9 cellular contexts compared by ENCODE assay signal in genomic region chr14:26394114-26394855, GRCh38.
DNase-seq lines count a peak whose midpoint lies in the region; ATAC-seq, FAIRE-seq and TF ChIP-seq lines count a peak whose summit lies in the region.
"Had no signal": no experiment of that assay in that cellular context is flagged by ENCODE, and none has a peak within 500 bp of the region (broad histone marks: within the 10 kb centered on the region; RNA-seq: fewer than 3 reads in every experiment).

No MANE protein-coding gene starts in this region.

- TF ChIP-seq CTCF in endothelial cell of umbilical vein (IDR thresholded peaks at IDR 0.05; ENCODE audit: extremely low read depth in 1 of 2, insufficient read depth in 1 of 2, low read depth in 1 of 2, low read length in 2 of 2) (peak in 1 of 2 donors; percentile 23), neural progenitor cell (IDR thresholded peaks at IDR 0.05) (peak; percentile 43), lower leg skin (IDR thresholded peaks at IDR 0.05) (no peak)

- H3K36me3 ChIP-seq in endothelial cell of umbilical vein (ENCODE audit: control insufficient read depth in 2 of 2, extremely low read depth in 1 of 2, insufficient read depth in 2 of 2, low read length in 2 of 2) (no peaks in the 10 kb centered on the region), neural progenitor cell (no peaks in the 10 kb centered on the region)

- in situ Hi-C loops in G401 (cut with HindIII; ENCODE audit: low sequenced_read_pairs) = no loop called here

- dilution Hi-C loops in endothelial cell of umbilical vein (cut with MboI; ENCODE audit: extremely low pct_ligation_motif_present, low sequenced_read_pairs) = no loop called here

- no peaks in the 10 kb centered on the region for H4K20me1 ChIP-seq in endothelial cell of umbilical vein (replicated peaks; ENCODE audit: control insufficient read depth, extremely low read depth, insufficient read depth, low read length)
- no peaks in the 10 kb centered on the region for H4K20me1 ChIP-seq in neural progenitor cell (ENCODE audit: low read depth)

- H3K4me2 ChIP-seq in endothelial cell of umbilical vein (ENCODE audit: insufficient read depth, low read length) (no peak overlapping the region), neural progenitor cell (peak overlapping the region; percentile 17)

- H3K27me3 ChIP-seq in endothelial cell of umbilical vein (ENCODE audit: control insufficient read depth in 2 of 2, insufficient read depth in 2 of 2, low read length in 2 of 2) = peaks cover 0 to 2% of the 10 kb centered on the region in 2 experiments
- H3K27me3 ChIP-seq in neural progenitor cell = no peaks in the 10 kb centered on the region

- CTCF ChIA-PET in endothelial cell of umbilical vein (lab: Charles Lee) = interaction anchor here (0.9 to 3.5 kb wide), 13 partner anchors 204 to 1134 kb away, joined by 3 to 44 read pairs (median 4); partner anchors contain the start of gene NOVA1

- DNase-seq in G401 (ENCODE audit: low spot score) (peak; percentile 83), NCI-H345 (lab: John Stamatoyannopoulos, UW) (peak; percentile 92), endothelial cell of umbilical vein (ENCODE audit: low read depth, low spot score) (peak; percentile 19), neural progenitor cell (ENCODE audit: low spot score) (peak; percentile 36), lower leg skin (ENCODE audit: low spot score in 2 of 2) (no peak)
- no peak for DNase-seq in stimulated activated naive CD8-positive, alpha-beta T cell treated with anti-CD3 and anti-CD28 coated beads, Interleukin-15, Interleukin-2, amounts not matched to agents 100 U/mL and 50 U/mL, for 24 hours

- no peaks in the 10 kb centered on the region for H3K9me3 Mint-ChIP-seq in neural progenitor cell

- WGBS in lower leg skin, 2 donors = 41 to 47% methylated on average over 4 of the region's 4 CpGs

- ATAC-seq in HG02840 (IDR thresholded peaks at IDR 0.05; ENCODE audit: low FRiP score, unreplicated experiment) (no peak), GM21423 (IDR thresholded peaks at IDR 0.05; ENCODE audit: unreplicated experiment) (no peak)
- no peak for ATAC-seq in stimulated activated naive CD8-positive, alpha-beta T cell treated with anti-CD3 and anti-CD28 coated beads, Interleukin-15, Interleukin-2, amounts not matched to agents 100 U/mL and 50 U/mL, for 24 hours
- ATAC-seq: GM12878 had no signal

- H2AFZ ChIP-seq in endothelial cell of umbilical vein (ENCODE audit: low read depth, low read length) = no peak overlapping the region
- H2AFZ ChIP-seq in neural progenitor cell (replicated peaks) = peak overlapping the region; percentile 5

- peak overlapping the region; percentile 22 for H3K27ac Mint-ChIP-seq in neural progenitor cell

- H3K4me3 Mint-ChIP-seq in neural progenitor cell = no peak overlapping the region

- TF ChIP-seq POLR2A in endothelial cell of umbilical vein (IDR thresholded peaks at IDR 0.05; ENCODE audit: low read depth, low read length) (no peak), lower leg skin (IDR thresholded peaks at IDR 0.05) (no peak)

- peaks cover 8% of the 10 kb centered on the region for H3K27me3 Mint-ChIP-seq in neural progenitor cell (ENCODE audit: insufficient read depth, low read depth)

- no peaks in the 10 kb centered on the region for H3K9me1 ChIP-seq in endothelial cell of umbilical vein (replicated peaks; ENCODE audit: control insufficient read depth, extremely low read depth, insufficient read depth, low read length)

- H3K79me2 ChIP-seq in endothelial cell of umbilical vein (ENCODE audit: control insufficient read depth, insufficient read depth, low read length) = no peaks in the 10 kb centered on the region
- no peaks in the 10 kb centered on the region for H3K79me2 ChIP-seq in neural progenitor cell (ENCODE audit: low read depth)

- POLR2A ChIA-PET in endothelial cell of umbilical vein (lab: Charles Lee) = no interaction called here

- no peaks in the 10 kb centered on the region for H3K36me3 Mint-ChIP-seq in neural progenitor cell

- H3K27ac ChIP-seq in endothelial cell of umbilical vein (ENCODE audit: insufficient read depth, low read depth, low read length) (no peak overlapping the region), neural progenitor cell (no peak overlapping the region)

- H3K9me3 ChIP-seq in endothelial cell of umbilical vein (replicated peaks; ENCODE audit: control insufficient read depth, insufficient read depth, low read length) = no peaks in the 10 kb centered on the region
- no peaks in the 10 kb centered on the region for H3K9me3 ChIP-seq in neural progenitor cell (ENCODE audit: low read depth)

- H3K4me3 ChIP-seq in endothelial cell of umbilical vein (replicated peaks in 1 of 3; ENCODE audit: insufficient read depth in 1 of 3, low read depth in 1 of 3, low read length in 3 of 3) = no peak overlapping the region
- H3K4me3 ChIP-seq in neural progenitor cell = no peak overlapping the region
- H3K4me3 ChIP-seq in lower leg skin (ENCODE audit: low read depth, poor library complexity, severe bottlenecking) = no peak overlapping the region
- H3K4me3 ChIP-seq: GM12878 had no signal

- H3K9ac ChIP-seq in endothelial cell of umbilical vein (replicated peaks; ENCODE audit: extremely low read depth, insufficient read depth, low read length) (no peak overlapping the region), neural progenitor cell (no peak overlapping the region)

- BruUV-seq in endothelial cell of umbilical vein (replicated peaks; lab: Mats Ljungman, UMichigan) = no TSS peak

- H3K4me1 ChIP-seq in endothelial cell of umbilical vein (ENCODE audit: control insufficient read depth, extremely low read depth, insufficient read depth, low read length) (no peaks in the 10 kb centered on the region), neural progenitor cell (peaks cover 13% of the 10 kb centered on the region)

- H3F3A ChIP-seq in neural progenitor cell (ENCODE audit: low read depth) = peaks cover 5% of the 10 kb centered on the region

- intact Hi-C loops in endothelial cell of umbilical vein (cut with micrococcal nuclease) = loop anchor here (1.0 to 5.0 kb wide), 3 partner anchors 337 to 590 kb away; no protein-coding TSS in a partner anchor
- intact Hi-C loops in lower leg skin (cut with DNase I; ENCODE audit: low total_unique reads) = no loop called here

- H3K4me1 Mint-ChIP-seq in neural progenitor cell = peaks cover 53% of the 10 kb centered on the region

- FAIRE-seq in endothelial cell of umbilical vein (lab: Jason Lieb, UNC) = no peak
- FAIRE-seq: GM12878 had no signal

TF ChIP-seq in endothelial cell of umbilical vein, 7 proteins besides CTCF, POLR2A, EP300 and RAD21:
- TF ChIP-seq EZH2 (IDR thresholded peaks at IDR 0.05; ENCODE audit: borderline replicate concordance, low read depth, low read length, severe bottlenecking) = no peak
- no peak for TF ChIP-seq MAX (IDR thresholded peaks at IDR 0.05; ENCODE audit: insufficient read depth, insufficient read length)
- TF ChIP-seq JUN (IDR thresholded peaks at IDR 0.05; ENCODE audit: borderline replicate concordance, insufficient read depth, insufficient read length, low read depth) = no peak
- TF ChIP-seq GATA2 (IDR thresholded peaks at IDR 0.05; ENCODE audit: insufficient read depth, insufficient read length, low read depth, low read length) = no peak
- TF ChIP-seq POLR2AphosphoS5 (IDR thresholded peaks at IDR 0.05; ENCODE audit: insufficient read depth, low read depth, low read length) = no peak
- TF ChIP-seq FOS (IDR thresholded peaks at IDR 0.05; ENCODE audit: borderline replicate concordance, insufficient read depth, low read length) = no peak
- TF ChIP-seq MYC (IDR thresholded peaks at IDR 0.05; ENCODE audit: low read depth, low read length) = no peak

Comparison
In these comparisons a context has a peak if more than half of its experiments do, and no peak if none do; other contexts are left out.
1. DNase-seq: peak in G401 (single experiment), NCI-H345 (single experiment), endothelial cell of umbilical vein (single experiment) and neural progenitor cell (single experiment); none in stimulated activated naive CD8-positive, alpha-beta T cell treated with anti-CD3 and anti-CD28 coated beads, Interleukin-15, Interleukin-2, amounts not matched to agents 100 U/mL and 50 U/mL, for 24 hours (single experiment) and lower leg skin (0 of 2).